Comparison of ENCODE assay signal across 26 cellular contexts in genomic region chr14:101508948-101509729, GRCh38. TPM values are rescaled to one million over a fixed set of nuclear protein-coding genes. Genes with fewer than 3 reads are reported as not detected.
DNase-seq lines count a peak whose midpoint lies in the region; ATAC-seq and TF ChIP-seq lines count a peak whose summit lies in the region.
"Had no signal": no experiment of that assay in that cellular context is flagged by ENCODE, and none has a peak within 500 bp of the region (broad histone marks: within the 10 kb centered on the region; RNA-seq: fewer than 3 reads in every experiment).

No MANE protein-coding gene starts in this region.

- H3K27ac ChIP-seq in left lung (no peak overlapping the region), spleen (no peak overlapping the region)
- H3K27ac ChIP-seq: breast epithelium, parathyroid adenoma, transverse colon had no signal

- ATAC-seq in left cardiac atrium (no peak), Right ventricle myocardium superior (ENCODE audit: poor library complexity) (no peak), T-helper 17 cell (no peak), left lung (no peak), HG03469 (IDR thresholded peaks at IDR 0.05; ENCODE audit: unreplicated experiment) (no peak), HG02973 (IDR thresholded peaks at IDR 0.05; ENCODE audit: unreplicated experiment) (no peak)
- ATAC-seq: activated CD8-positive, alpha-beta T cell treated with anti-CD3 and anti-CD28 coated beads for 36 hours had no signal

- H3K27ac Mint-ChIP-seq in T-helper 17 cell = no peak overlapping the region
- H3K27ac Mint-ChIP-seq: activated CD8-positive, alpha-beta T cell treated with anti-CD3 and anti-CD28 coated beads for 36 hours; activated naive CD8-positive, alpha-beta T cell treated with anti-CD3 and anti-CD28 coated beads for 36 hours had no signal

- intact Hi-C loops in left cardiac atrium (cut with DNase I) = no loop called here
- intact Hi-C loops in Right ventricle myocardium superior (cut with DNase I) = no loop called here
- intact Hi-C loops in left lung (cut with DNase I) = no loop called here
- intact Hi-C loops in spleen (cut with DNase I; ENCODE audit: low total_unique reads) = no loop called here

- peak; percentile 10 for DNase-seq in left cardiac atrium
- no peak for DNase-seq in Right ventricle myocardium superior
- DNase-seq in T-helper 17 cell = peak in 2 of 3 donors; percentile 1
- DNase-seq in left lung = peak; percentile 18 to 59
- peak; percentile 65 for DNase-seq in spleen
- no peak for DNase-seq in AG08396 (ENCODE audit: low spot score)
- DNase-seq: activated CD4-positive, alpha-beta T cell treated with anti-CD3 and anti-CD28 coated beads for 1 hour; activated CD8-positive, alpha-beta memory T cell treated with anti-CD3 and anti-CD28 coated beads, Interleukin-2, amount 50 U/mL, for 48 hours; activated CD8-positive, alpha-beta T cell treated with anti-CD3 and anti-CD28 coated beads for 36 hours; activated naive CD8-positive, alpha-beta T cell treated with anti-CD3 and anti-CD28 coated beads for 36 hours; anterior cingulate cortex; BE2C; Karpas-422; mammary epithelial cell; NCI-H1436; NCI-H2081; NCI-H524 treated with DMSO at 0.1 percent for 48 hours; stimulated activated CD4-positive, alpha-beta T cell treated with anti-CD3 and anti-CD28 coated beads, Interleukin-4, amount 100 ng/mL, for 24 hours had no signal

- H3K4me1 ChIP-seq in left lung (no peaks in the 10 kb centered on the region), spleen (no peaks in the 10 kb centered on the region)
- H3K4me1 ChIP-seq: BE2C, breast epithelium, parathyroid adenoma, transverse colon had no signal

- peaks cover 3% of the 10 kb centered on the region for H3K4me1 Mint-ChIP-seq in T-helper 17 cell
- H3K4me1 Mint-ChIP-seq: activated naive CD8-positive, alpha-beta T cell treated with anti-CD3 and anti-CD28 coated beads for 36 hours; neural crest cell had no signal

- H3K4me3 ChIP-seq in left lung (no peak overlapping the region), spleen (no peak overlapping the region)
- H3K4me3 ChIP-seq: breast epithelium, transverse colon had no signal

- 75 to 92% (median 89%) methylated on average over 11 to 18 of the region's 18 CpGs for WGBS in spleen, 5 donors

- TF ChIP-seq POLR2A in spleen (IDR thresholded peaks at IDR 0.05) = no peak

- H3K27me3 Mint-ChIP-seq in T-helper 17 cell = peaks cover 4% of the 10 kb centered on the region
- H3K27me3 Mint-ChIP-seq: activated CD8-positive, alpha-beta T cell treated with anti-CD3 and anti-CD28 coated beads for 36 hours; activated naive CD8-positive, alpha-beta T cell treated with anti-CD3 and anti-CD28 coated beads for 36 hours had no signal

- H3K36me3 Mint-ChIP-seq in T-helper 17 cell (ENCODE audit: low read depth) = peaks cover 2% of the 10 kb centered on the region
- H3K36me3 Mint-ChIP-seq: activated naive CD8-positive, alpha-beta T cell treated with anti-CD3 and anti-CD28 coated beads for 36 hours had no signal

- H3K27me3 ChIP-seq in left lung = no peaks in the 10 kb centered on the region
- no peaks in the 10 kb centered on the region for H3K27me3 ChIP-seq in spleen (replicated peaks in 1 of 7)
- H3K27me3 ChIP-seq: BE2C, breast epithelium, transverse colon had no signal

- TF ChIP-seq CTCF in left lung (IDR thresholded peaks at IDR 0.05) (no peak), spleen (IDR thresholded peaks at IDR 0.05 in 8 of 11, conservative IDR thresholded peaks at IDR 0.05 in 3 of 11) (no peak)

- H3K4me3 Mint-ChIP-seq in T-helper 17 cell = no peak overlapping the region
- H3K4me3 Mint-ChIP-seq: activated CD8-positive, alpha-beta T cell treated with anti-CD3 and anti-CD28 coated beads for 36 hours; activated naive CD8-positive, alpha-beta T cell treated with anti-CD3 and anti-CD28 coated beads for 36 hours; neural crest cell had no signal

- H3K9me3 ChIP-seq in T-helper 17 cell (ENCODE audit: control insufficient read depth, low read length, poor library complexity, severe bottlenecking) (no peaks in the 10 kb centered on the region), left lung (no peaks in the 10 kb centered on the region), spleen (peaks cover 0 to 2% (median 0%) of the 10 kb centered on the region in 8 donors)
- H3K9me3 ChIP-seq: BE2C, breast epithelium, transverse colon had no signal

- H3K36me3 ChIP-seq in left lung (no peaks in the 10 kb centered on the region), spleen (no peaks in the 10 kb centered on the region)
- H3K36me3 ChIP-seq: BE2C, breast epithelium, transverse colon had no signal

RNA-seq across cellular contexts. Expression of gene DIO3, which starts 52.2 kb away (rescaled TPM):
- total RNA-seq in left cardiac atrium = 1 to 10 TPM in 1 of 2 donors, under 1 TPM in 1; 0.37 to 1.1 TPM
- 0.16 TPM for total RNA-seq in Right ventricle myocardium superior
- total RNA-seq in T-helper 17 cell = not detected
- under 1 TPM; 0.38 to 0.84 TPM for total RNA-seq in left lung
- 1 to 10 TPM in 1 of 7 donors, under 1 TPM in 4, not detected in 2; 0.20 to 1.3 (median 0.36) TPM for total RNA-seq in spleen
- under 1 TPM; 0.04 to 0.46 (median 0.42) TPM for polyA plus RNA-seq in spleen
- total RNA-seq: activated CD8-positive, alpha-beta T cell treated with anti-CD3 and anti-CD28 coated beads for 36 hours; activated naive CD8-positive, alpha-beta T cell treated with anti-CD3 and anti-CD28 coated beads for 36 hours; fibroblast of villous mesenchyme; mammary epithelial cell; T-helper 2 cell treated with Interferon-gamma antibody and Interleukin-4, amounts not matched to agents 100 ng/mL and 5 ng/mL, for 36 hours had no signal
- polyA plus RNA-seq: mammary epithelial cell had no signal

Comparison
In these comparisons a context has a peak if more than half of its experiments do, and no peak if none do; other contexts are left out.
1. DNase-seq: peak in left cardiac atrium (single experiment), T-helper 17 cell (2 of 3), left lung (2 of 2) and spleen (single experiment); none in Right ventricle myocardium superior (single experiment) and AG08396 (single experiment).